ENCODE assay signal across 28 cellular contexts in the genomic region with DNA sequence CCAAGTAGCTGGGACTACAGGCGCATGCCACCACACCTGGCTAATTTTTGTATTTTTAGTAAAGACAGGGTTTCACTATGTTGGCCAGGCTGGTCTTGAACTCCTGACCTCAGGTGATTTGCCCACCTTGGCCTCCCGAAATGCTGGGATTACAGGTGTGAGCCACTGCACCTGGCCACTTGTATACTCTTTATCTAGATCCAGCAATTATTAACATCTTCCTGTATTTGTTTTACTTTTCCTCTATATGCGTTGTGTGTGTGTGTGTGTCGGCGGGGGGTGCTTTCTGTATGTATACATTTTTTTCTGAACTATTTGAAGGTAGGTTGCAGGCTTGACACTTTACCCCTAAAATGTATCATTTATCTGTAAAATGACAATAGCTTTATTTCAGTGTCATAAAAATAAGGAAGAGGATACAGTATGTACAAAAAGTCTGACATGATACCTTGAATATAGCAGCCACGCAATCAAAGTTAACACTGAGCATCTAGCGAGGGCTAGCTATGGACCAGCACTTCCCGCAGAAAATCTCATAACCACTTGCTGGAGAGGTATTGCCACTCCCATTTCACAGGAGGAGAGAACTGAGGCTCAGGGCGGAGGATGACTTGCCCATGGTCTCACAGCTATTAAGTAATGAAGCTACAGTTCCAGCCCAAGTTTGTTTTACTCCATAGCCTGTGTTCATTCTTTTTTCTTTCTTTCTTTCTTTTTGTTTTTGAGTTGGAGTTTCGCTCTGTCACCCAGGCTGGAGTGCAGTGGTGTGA.
"Had no signal": no experiment of that assay in that cellular context is flagged by ENCODE, and none has a peak within 500 bp of the region (broad histone marks: within the 10 kb centered on the region; RNA-seq: fewer than 3 reads in every experiment).

No MANE protein-coding gene starts in this region.

- H3K27ac ChIP-seq: colonic mucosa, coronary artery, dorsolateral prefrontal cortex, epithelial cell of prostate, esophagus muscularis mucosa, esophagus squamous epithelium, foreskin keratinocyte, gastrocnemius medialis, gastroesophageal sphincter, heart left ventricle, heart right ventricle had no signal

- FAIRE-seq: colon, endometrium, endothelial cell of umbilical vein, frontal cortex had no signal

- H3K9me3 ChIP-seq: colonic mucosa, esophagus muscularis mucosa, esophagus squamous epithelium, gastrocnemius medialis, gastroesophageal sphincter had no signal

- H3K27me3 ChIP-seq: colonic mucosa, esophagus muscularis mucosa, esophagus squamous epithelium, foreskin keratinocyte, gastrocnemius medialis, gastroesophageal sphincter, heart left ventricle had no signal

- H3K4me1 ChIP-seq: colonic mucosa, esophagus muscularis mucosa, esophagus squamous epithelium, foreskin keratinocyte, gastrocnemius medialis, gastroesophageal sphincter, heart left ventricle, heart right ventricle had no signal

- H3K4me3 ChIP-seq: colonic mucosa, coronary artery, dorsolateral prefrontal cortex, esophagus muscularis mucosa, esophagus squamous epithelium, gastrocnemius medialis, gastroesophageal sphincter, heart left ventricle, heart right ventricle had no signal

- DNase-seq: colonic mucosa; cortex of kidney; dermis blood vessel endothelial cell; dorsolateral prefrontal cortex; effector CD4-positive, alpha-beta T cell; effector CD8-positive, alpha-beta T cell; effector memory CD4-positive, alpha-beta T cell; effector memory CD8-positive, alpha-beta T cell; endodermal cell; erythroblast; esophagus squamous epithelium; foreskin fibroblast; foreskin keratinocyte; foreskin melanocyte; gastrocnemius medialis; glutamatergic neuron; head of caudate nucleus; heart left ventricle; heart right ventricle had no signal

- ATAC-seq: effector memory CD8-positive, alpha-beta T cell; esophagus mucosa; foreskin keratinocyte; gastrocnemius medialis; gastroesophageal sphincter; heart left ventricle; heart right ventricle had no signal

- H3K36me3 ChIP-seq: colonic mucosa, esophagus muscularis mucosa, esophagus squamous epithelium, gastrocnemius medialis, gastroesophageal sphincter, heart left ventricle, heart right ventricle had no signal
